ENCODE assay signal across 18 cellular contexts in genomic region chr10:47217123-47217522, GRCh38.
A peak's percentile ranks its signal among the peaks of the same experiment; 100 is the strongest.
DNase-seq lines count a peak whose midpoint lies in the region; ATAC-seq and TF ChIP-seq lines count a peak whose summit lies in the region.
"Had no signal": no experiment of that assay in that cellular context is flagged by ENCODE, and none has a peak within 500 bp of the region (broad histone marks: within the 10 kb centered on the region; RNA-seq: fewer than 3 reads in every experiment).

No MANE protein-coding gene starts in this region.

- H4K5ac ChIP-seq in mesendoderm (ENCODE audit: low read length): no peak overlapping the region

- H2AFZ ChIP-seq in Loucy (ENCODE audit: low read length): peak overlapping the region; percentile 45

- peak; percentile 68 for ATAC-seq in activated CD8-positive, alpha-beta T cell treated with anti-CD3 and anti-CD28 coated beads for 36 hours
- no peak for ATAC-seq in activated CD8-positive, alpha-beta T cell treated with anti-CD3 and anti-CD28 coated beads, Interleukin-2, amount 10 ng/mL, durations not matched to agents 7 days and 5 days
- ATAC-seq in activated naive CD8-positive, alpha-beta T cell treated with anti-CD3 and anti-CD28 coated beads, Interleukin-2, amount 50 U/mL, for 24 hours: peak; percentile 43
- peak; percentile 63 for ATAC-seq in activated T-helper 17 cell treated with anti-CD3 and anti-CD28 coated beads, Interleukin-2, amount 50 U/mL, for 72 hours (replicated peaks)
- no peak for ATAC-seq in natural killer cell
- ATAC-seq: GM12878 had no signal

- no peak overlapping the region for H3K18ac ChIP-seq in mesendoderm (ENCODE audit: low read length)

- H3K4me3 ChIP-seq in Loucy (ENCODE audit: low read length, poor library complexity, severe bottlenecking) (no peak overlapping the region), mesendoderm (ENCODE audit: low read length) (no peak overlapping the region)
- H3K4me3 ChIP-seq: BLaER1 treated with 17β-estradiol and CSF1 and Interleukin-3, amounts not matched to agents 10 nM and 100 nM; GM12878 had no signal

- TF ChIP-seq CTCF in activated CD8-positive, alpha-beta T cell treated with anti-CD3 and anti-CD28 coated beads for 36 hours (IDR thresholded peaks at IDR 0.05): no peak
- TF ChIP-seq CTCF in Loucy (conservative IDR thresholded peaks at IDR 0.05; ENCODE audit: low read length) (no peak), natural killer cell (IDR thresholded peaks at IDR 0.05) (no peak)

- peaks cover 6% of the 10 kb centered on the region for H3K9me3 Mint-ChIP-seq in activated CD8-positive, alpha-beta T cell treated with anti-CD3 and anti-CD28 coated beads for 36 hours
- no peaks in the 10 kb centered on the region for H3K9me3 Mint-ChIP-seq in activated CD8-positive, alpha-beta T cell treated with anti-CD3 and anti-CD28 coated beads, Interleukin-2, amount 10 ng/mL, durations not matched to agents 7 days and 5 days (ENCODE audit: insufficient read depth)
- H3K9me3 Mint-ChIP-seq in activated naive CD8-positive, alpha-beta T cell treated with anti-CD3 and anti-CD28 coated beads, Interleukin-2, amount 50 U/mL, for 24 hours: peaks cover 7% of the 10 kb centered on the region
- peaks cover 6% of the 10 kb centered on the region for H3K9me3 Mint-ChIP-seq in activated naive CD8-positive, alpha-beta T cell treated with anti-CD3 and anti-CD28 coated beads for 36 hours
- H3K9me3 Mint-ChIP-seq in activated T-helper 17 cell treated with anti-CD3 and anti-CD28 coated beads, Interleukin-2, amount 50 U/mL, for 72 hours: no peaks in the 10 kb centered on the region
- no peaks in the 10 kb centered on the region for H3K9me3 Mint-ChIP-seq in natural killer cell

- no peaks in the 10 kb centered on the region for H3K79me2 ChIP-seq in Loucy (ENCODE audit: insufficient read depth, low read length)
- no peaks in the 10 kb centered on the region for H3K79me2 ChIP-seq in mesendoderm (ENCODE audit: control insufficient read depth, insufficient read depth, low read length)

- CTCF ChIA-PET in activated CD8-positive, alpha-beta T cell treated with anti-CD3 and anti-CD28 coated beads for 36 hours (lab: Charles Lee): interaction anchor here (0.8 to 1.2 kb wide), 3 partner anchors 9 to 62 kb away, joined by 3 read pairs; no protein-coding TSS in a partner anchor
- CTCF ChIA-PET in activated CD8-positive, alpha-beta T cell treated with anti-CD3 and anti-CD28 coated beads, Interleukin-2, amount 10 ng/mL, durations not matched to agents 7 days and 5 days (lab: Charles Lee): interaction anchor here (1.0 kb wide), 1 partner anchor 51 kb away, joined by 3 read pairs; no protein-coding TSS in a partner anchor

- no peak for DNase-seq in activated CD8-positive, alpha-beta T cell treated with anti-CD3 and anti-CD28 coated beads for 36 hours
- no peak for DNase-seq in activated CD8-positive, alpha-beta T cell treated with anti-CD3 and anti-CD28 coated beads, Interleukin-2, amount 10 ng/mL, durations not matched to agents 7 days and 5 days
- DNase-seq in activated naive CD8-positive, alpha-beta T cell treated with anti-CD3 and anti-CD28 coated beads, Interleukin-2, amount 50 U/mL, for 24 hours: no peak
- DNase-seq in activated naive CD8-positive, alpha-beta T cell treated with anti-CD3 and anti-CD28 coated beads for 36 hours: no peak
- DNase-seq in mesendoderm: no peak
- no peak for DNase-seq in natural killer cell
- DNase-seq: CD8-positive, alpha-beta memory T cell; COR-L47; DMS 273 treated with DMSO at 0.1 percent for 48 hours; DMS53; DND-41; EL; H9 had no signal

- H3K4me1 Mint-ChIP-seq in activated CD8-positive, alpha-beta T cell treated with anti-CD3 and anti-CD28 coated beads for 36 hours (ENCODE audit: low read depth): peaks cover 31% of the 10 kb centered on the region
- peaks cover 9% of the 10 kb centered on the region for H3K4me1 Mint-ChIP-seq in activated CD8-positive, alpha-beta T cell treated with anti-CD3 and anti-CD28 coated beads, Interleukin-2, amount 10 ng/mL, durations not matched to agents 7 days and 5 days (ENCODE audit: low read depth)
- H3K4me1 Mint-ChIP-seq in activated naive CD8-positive, alpha-beta T cell treated with anti-CD3 and anti-CD28 coated beads, Interleukin-2, amount 50 U/mL, for 24 hours: peaks cover 21% of the 10 kb centered on the region
- H3K4me1 Mint-ChIP-seq in activated naive CD8-positive, alpha-beta T cell treated with anti-CD3 and anti-CD28 coated beads for 36 hours: peaks cover 34% of the 10 kb centered on the region
- H3K4me1 Mint-ChIP-seq in activated T-helper 17 cell treated with anti-CD3 and anti-CD28 coated beads, Interleukin-2, amount 50 U/mL, for 72 hours: peaks cover 5% of the 10 kb centered on the region
- H3K4me1 Mint-ChIP-seq in natural killer cell: no peaks in the 10 kb centered on the region
- H3K4me1 Mint-ChIP-seq: B cell, H9 had no signal

- no peak overlapping the region for H3K23ac ChIP-seq in mesendoderm (ENCODE audit: low read length)

- H4K8ac ChIP-seq in mesendoderm (ENCODE audit: low read depth, low read length): no peak overlapping the region

- peaks cover 32% of the 10 kb centered on the region for H3K4me1 ChIP-seq in Loucy (ENCODE audit: insufficient read depth, low read length, poor library complexity, severe bottlenecking)
- H3K4me1 ChIP-seq in mesendoderm (ENCODE audit: control insufficient read depth, low read depth, low read length): no peaks in the 10 kb centered on the region

- no peaks in the 10 kb centered on the region for H3K79me1 ChIP-seq in mesendoderm (ENCODE audit: low read length)

- peaks cover 6% of the 10 kb centered on the region for H3K36me3 Mint-ChIP-seq in activated CD8-positive, alpha-beta T cell treated with anti-CD3 and anti-CD28 coated beads for 36 hours (ENCODE audit: low read depth)
- no peaks in the 10 kb centered on the region for H3K36me3 Mint-ChIP-seq in activated CD8-positive, alpha-beta T cell treated with anti-CD3 and anti-CD28 coated beads, Interleukin-2, amount 10 ng/mL, durations not matched to agents 7 days and 5 days (ENCODE audit: low read depth)
- peaks cover 9% of the 10 kb centered on the region for H3K36me3 Mint-ChIP-seq in activated naive CD8-positive, alpha-beta T cell treated with anti-CD3 and anti-CD28 coated beads, Interleukin-2, amount 50 U/mL, for 24 hours (ENCODE audit: low read depth)
- peaks cover 10% of the 10 kb centered on the region for H3K36me3 Mint-ChIP-seq in activated naive CD8-positive, alpha-beta T cell treated with anti-CD3 and anti-CD28 coated beads for 36 hours
- no peaks in the 10 kb centered on the region for H3K36me3 Mint-ChIP-seq in activated T-helper 17 cell treated with anti-CD3 and anti-CD28 coated beads, Interleukin-2, amount 50 U/mL, for 72 hours (ENCODE audit: low read depth)
- H3K36me3 Mint-ChIP-seq in natural killer cell: no peaks in the 10 kb centered on the region

- no peak overlapping the region for H3K4ac ChIP-seq in mesendoderm (ENCODE audit: low read depth, low read length)

- POLR2A ChIA-PET in activated CD8-positive, alpha-beta T cell treated with anti-CD3 and anti-CD28 coated beads for 36 hours (lab: Charles Lee): interaction anchor here (1.6 kb wide), 1 partner anchor 44 kb away, joined by 3 read pairs; no protein-coding TSS in a partner anchor
- POLR2A ChIA-PET in activated CD8-positive, alpha-beta T cell treated with anti-CD3 and anti-CD28 coated beads, Interleukin-2, amount 10 ng/mL, durations not matched to agents 7 days and 5 days (lab: Charles Lee): no interaction called here

- H3K4me2 ChIP-seq in Loucy (ENCODE audit: low read depth, low read length, poor library complexity, severe bottlenecking) (peak overlapping the region; percentile 34), mesendoderm (ENCODE audit: low read length) (no peak overlapping the region)
- H3K4me2 ChIP-seq: BLaER1 treated with 17β-estradiol and CSF1 and Interleukin-3, amounts not matched to agents 10 nM and 100 nM had no signal

- H3F3A ChIP-seq in Loucy (ENCODE audit: low read depth): peaks cover 2% of the 10 kb centered on the region; the same call in 1 of the 2 replicates

- H2BK5ac ChIP-seq in mesendoderm (ENCODE audit: low read length): no peak overlapping the region

- H3K36me3 ChIP-seq in Loucy (ENCODE audit: insufficient read depth, low read length) (no peaks in the 10 kb centered on the region), mesendoderm (ENCODE audit: control insufficient read depth, insufficient read depth, low read length) (no peaks in the 10 kb centered on the region)
- H3K36me3 ChIP-seq: BLaER1 treated with 17β-estradiol and CSF1 and Interleukin-3, amounts not matched to agents 10 nM and 100 nM had no signal

- H3K27me3 ChIP-seq in Loucy (ENCODE audit: insufficient read depth, low read length, poor library complexity, severe bottlenecking) (no peaks in the 10 kb centered on the region), mesendoderm (ENCODE audit: insufficient read depth, low read length, poor library complexity) (no peaks in the 10 kb centered on the region)
- H3K27me3 ChIP-seq: BLaER1 treated with 17β-estradiol and CSF1 and Interleukin-3, amounts not matched to agents 10 nM and 100 nM had no signal

- H2BK120ac ChIP-seq in mesendoderm (ENCODE audit: low read depth, low read length): no peak overlapping the region

- H3K27ac Mint-ChIP-seq in activated CD8-positive, alpha-beta T cell treated with anti-CD3 and anti-CD28 coated beads for 36 hours: no peak overlapping the region
- H3K27ac Mint-ChIP-seq in activated CD8-positive, alpha-beta T cell treated with anti-CD3 and anti-CD28 coated beads, Interleukin-2, amount 10 ng/mL, durations not matched to agents 7 days and 5 days: no peak overlapping the region
- H3K27ac Mint-ChIP-seq in activated naive CD8-positive, alpha-beta T cell treated with anti-CD3 and anti-CD28 coated beads, Interleukin-2, amount 50 U/mL, for 24 hours: no peak overlapping the region
- H3K27ac Mint-ChIP-seq in activated naive CD8-positive, alpha-beta T cell treated with anti-CD3 and anti-CD28 coated beads for 36 hours: no peak overlapping the region
- H3K27ac Mint-ChIP-seq in activated T-helper 17 cell treated with anti-CD3 and anti-CD28 coated beads, Interleukin-2, amount 50 U/mL, for 72 hours: no peak overlapping the region
- H3K27ac Mint-ChIP-seq in natural killer cell: no peak overlapping the region
- H3K27ac Mint-ChIP-seq: B cell, H9 had no signal

- intact Hi-C loops in activated CD8-positive, alpha-beta T cell treated with anti-CD3 and anti-CD28 coated beads for 36 hours (cut with micrococcal nuclease): no loop called here
- intact Hi-C loops in natural killer cell (cut with micrococcal nuclease): no loop called here

- H2AK5ac ChIP-seq in mesendoderm (ENCODE audit: low read length): no peak overlapping the region

- H3K9ac ChIP-seq in Loucy (ENCODE audit: low read depth, low read length, poor library complexity, severe bottlenecking): no peak overlapping the region
- H3K9ac ChIP-seq in mesendoderm (ENCODE audit: low read length): no peak overlapping the region
- H3K9ac ChIP-seq: BLaER1 treated with 17β-estradiol and CSF1 and Interleukin-3, amounts not matched to agents 10 nM and 100 nM had no signal

- no peaks in the 10 kb centered on the region for H4K20me1 ChIP-seq in Loucy (ENCODE audit: insufficient read depth, low read length, poor library complexity, severe bottlenecking)
- H4K20me1 ChIP-seq: BLaER1 treated with 17β-estradiol and CSF1 and Interleukin-3, amounts not matched to agents 10 nM and 100 nM had no signal

- no CpG with 5 or more reads among the region's 3 CpGs for WGBS in mesendoderm (ENCODE audit: extremely low coverage, insufficient coverage, low lambda C conversion rate)

- H3K56ac ChIP-seq in mesendoderm (ENCODE audit: low read length): no peak overlapping the region

- H3K9me2 ChIP-seq in Loucy (replicated peaks; ENCODE audit: low read depth, low read length): no peaks in the 10 kb centered on the region

- no peak overlapping the region for H3K4me3 Mint-ChIP-seq in activated CD8-positive, alpha-beta T cell treated with anti-CD3 and anti-CD28 coated beads for 36 hours
- H3K4me3 Mint-ChIP-seq in activated CD8-positive, alpha-beta T cell treated with anti-CD3 and anti-CD28 coated beads, Interleukin-2, amount 10 ng/mL, durations not matched to agents 7 days and 5 days: no peak overlapping the region
- no peak overlapping the region for H3K4me3 Mint-ChIP-seq in activated naive CD8-positive, alpha-beta T cell treated with anti-CD3 and anti-CD28 coated beads, Interleukin-2, amount 50 U/mL, for 24 hours
- H3K4me3 Mint-ChIP-seq in activated naive CD8-positive, alpha-beta T cell treated with anti-CD3 and anti-CD28 coated beads for 36 hours: no peak overlapping the region
- H3K4me3 Mint-ChIP-seq in activated T-helper 17 cell treated with anti-CD3 and anti-CD28 coated beads, Interleukin-2, amount 50 U/mL, for 72 hours: peak overlapping the region; percentile 1
- no peak overlapping the region for H3K4me3 Mint-ChIP-seq in natural killer cell
- H3K4me3 Mint-ChIP-seq: B cell, H9 had no signal

- no peak overlapping the region for H3K27ac ChIP-seq in mesendoderm (ENCODE audit: low read depth, low read length)
- H3K27ac ChIP-seq: BLaER1 treated with 17β-estradiol and CSF1 and Interleukin-3, amounts not matched to agents 10 nM and 100 nM had no signal

- H3K9me3 ChIP-seq in Loucy (ENCODE audit: insufficient read depth, low read depth, low read length): peaks cover 7% of the 10 kb centered on the region

- no peaks in the 10 kb centered on the region for H3K27me3 Mint-ChIP-seq in activated CD8-positive, alpha-beta T cell treated with anti-CD3 and anti-CD28 coated beads for 36 hours
- H3K27me3 Mint-ChIP-seq in activated CD8-positive, alpha-beta T cell treated with anti-CD3 and anti-CD28 coated beads, Interleukin-2, amount 10 ng/mL, durations not matched to agents 7 days and 5 days (ENCODE audit: low read depth): peaks cover 2% of the 10 kb centered on the region
- H3K27me3 Mint-ChIP-seq in activated naive CD8-positive, alpha-beta T cell treated with anti-CD3 and anti-CD28 coated beads, Interleukin-2, amount 50 U/mL, for 24 hours: no peaks in the 10 kb centered on the region
- no peaks in the 10 kb centered on the region for H3K27me3 Mint-ChIP-seq in activated naive CD8-positive, alpha-beta T cell treated with anti-CD3 and anti-CD28 coated beads for 36 hours
- no peaks in the 10 kb centered on the region for H3K27me3 Mint-ChIP-seq in activated T-helper 17 cell treated with anti-CD3 and anti-CD28 coated beads, Interleukin-2, amount 50 U/mL, for 72 hours
- no peaks in the 10 kb centered on the region for H3K27me3 Mint-ChIP-seq in natural killer cell (ENCODE audit: low read depth in 2 of 2)
- H3K27me3 Mint-ChIP-seq: CD8-positive, alpha-beta memory T cell had no signal

- no peak overlapping the region for H2BK15ac ChIP-seq in mesendoderm (replicated peaks; ENCODE audit: low read depth)

Comparison
In these comparisons a context has a peak if more than half of its experiments do, and no peak if none do; other contexts are left out.
1. ATAC-seq: peak in activated CD8-positive, alpha-beta T cell treated with anti-CD3 and anti-CD28 coated beads for 36 hours (single experiment), activated naive CD8-positive, alpha-beta T cell treated with anti-CD3 and anti-CD28 coated beads, Interleukin-2, amount 50 U/mL, for 24 hours (single experiment) and activated T-helper 17 cell treated with anti-CD3 and anti-CD28 coated beads, Interleukin-2, amount 50 U/mL, for 72 hours (single experiment); none in activated CD8-positive, alpha-beta T cell treated with anti-CD3 and anti-CD28 coated beads, Interleukin-2, amount 10 ng/mL, durations not matched to agents 7 days and 5 days (single experiment) and natural killer cell (0 of 3).